Comparison of ENCODE assay signal across 8 cellular contexts in the genomic region with DNA sequence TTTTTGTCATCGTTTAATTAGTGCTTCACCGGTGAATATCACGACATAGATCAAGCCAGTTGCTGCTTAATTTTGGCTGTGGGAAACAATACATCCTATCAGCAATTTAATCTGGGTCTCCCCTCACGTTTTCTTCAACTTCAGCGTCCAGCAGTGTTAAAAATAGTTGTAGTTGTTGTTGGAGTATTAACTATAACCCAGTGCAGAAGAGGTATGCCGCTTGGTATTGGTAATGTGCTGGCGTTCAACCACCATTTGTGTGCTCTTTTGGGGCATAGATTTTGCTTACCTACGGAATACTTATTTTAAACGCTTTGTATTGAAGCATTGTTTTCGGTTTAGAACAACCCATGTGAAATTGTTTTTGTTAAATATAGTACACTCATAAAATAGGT. TPM values are rescaled to one million over a fixed set of nuclear protein-coding genes. Genes with fewer than 3 reads are reported as not detected.
A peak's percentile ranks its signal among the peaks of the same experiment; 100 is the strongest.
DNase-seq lines count a peak whose midpoint lies in the region; ATAC-seq, FAIRE-seq and TF ChIP-seq lines count a peak whose summit lies in the region.

No MANE protein-coding gene starts in this region.

- no peaks in the 10 kb centered on the region for H3K79me2 ChIP-seq in GM12878 (ENCODE audit: control insufficient read depth, insufficient read depth, low read length)

- H3K27ac ChIP-seq in GM12878 (ENCODE audit: control insufficient read depth, insufficient read depth), result no peak overlapping the region
- H3K27ac ChIP-seq in lower lobe of right lung, result peak overlapping the region; percentile 95
- peak overlapping the region; percentile 85 for H3K27ac ChIP-seq in upper lobe of right lung

- no peak overlapping the region for H2AFZ ChIP-seq in GM12878 (ENCODE audit: control insufficient read depth, low read depth, low read length)

- H3K27me3 ChIP-seq in GM12878 (replicated peaks in 1 of 2; ENCODE audit: control insufficient read depth in 2 of 2, insufficient read depth in 2 of 2, low read length in 1 of 2), result peaks cover 0 to 9% of the 10 kb centered on the region in 2 experiments; a peak in 1 of 4 replicates
- no peaks in the 10 kb centered on the region for H3K27me3 ChIP-seq in lower lobe of right lung (ENCODE audit: low read depth)
- no peaks in the 10 kb centered on the region for H3K27me3 ChIP-seq in upper lobe of right lung

- no peak for FAIRE-seq in GM12878 (lab: Jason Lieb, UNC)

- H3K9ac ChIP-seq in GM12878 (ENCODE audit: control insufficient read depth, insufficient read depth, low read length), result no peak overlapping the region

- H3K4me3 ChIP-seq in GM12878 (peak overlapping the region; percentile 70), lower lobe of right lung (peak overlapping the region; percentile 81), upper lobe of right lung (peak overlapping the region; percentile 70)

- H3K36me3 ChIP-seq in GM12878 (ENCODE audit: control insufficient read depth in 2 of 2, insufficient read depth in 2 of 2, low read length in 1 of 2), result no peaks in the 10 kb centered on the region
- no peaks in the 10 kb centered on the region for H3K36me3 ChIP-seq in lower lobe of right lung
- no peaks in the 10 kb centered on the region for H3K36me3 ChIP-seq in upper lobe of right lung

- no peak for TF ChIP-seq RAD21 in GM12878 (IDR thresholded peaks at IDR 0.05; ENCODE audit: insufficient read depth, low read depth, low read length)

- in situ Hi-C loops in GM12878 (cut with MboI), result no loop called here

- no peaks in the 10 kb centered on the region for H4K20me1 ChIP-seq in GM12878 (ENCODE audit: control insufficient read depth, insufficient read depth)

- no peak for TF ChIP-seq POLR2A in GM12878 (IDR thresholded peaks at IDR 0.05; ENCODE audit: low read depth, low read length)

- peak overlapping the region; percentile 49 for H3K4me2 ChIP-seq in GM12878 (ENCODE audit: control insufficient read depth, insufficient read depth)

- CTCF ChIA-PET in GM12878 (lab: Yijun Ruan, JAX), result interaction anchor here (0.7 kb wide), 1 partner anchor 804 kb away, joined by 4 read pairs; no protein-coding TSS in a partner anchor

- DNase-seq in AG20443 (ENCODE audit: low spot score) (peak; percentile 12), HT-29 (ENCODE audit: low spot score) (peak; percentile 45), GM12878 (ENCODE audit: low read depth, low spot score) (no peak), lower lobe of right lung (no peak), upper lobe of right lung (no peak), NCI-H146 (lab: John Stamatoyannopoulos, UW) (no peak)
- no peak for DNase-seq in activated CD4-positive, CD25-positive, alpha-beta regulatory T cell (lab: John Stamatoyannopoulos, UW)

- no peaks in the 10 kb centered on the region; the same call in 2 of the 3 replicates for H3K9me3 ChIP-seq in GM12878 (replicated peaks; ENCODE audit: control insufficient read depth, insufficient read depth, low read length)
- H3K9me3 ChIP-seq in lower lobe of right lung, result no peaks in the 10 kb centered on the region
- H3K9me3 ChIP-seq in upper lobe of right lung, result no peaks in the 10 kb centered on the region

- no peak for TF ChIP-seq CTCF in GM12878 (IDR thresholded peaks at IDR 0.05 in 2 of 3, conservative IDR thresholded peaks at IDR 0.05 in 1 of 3; ENCODE audit: control insufficient read depth in 2 of 3, extremely low read depth in 1 of 3, insufficient read depth in 1 of 3, low read depth in 3 of 3, low read length in 3 of 3)
- TF ChIP-seq CTCF in lower lobe of right lung (IDR thresholded peaks at IDR 0.05), result no peak
- TF ChIP-seq CTCF in upper lobe of right lung (IDR thresholded peaks at IDR 0.05), result no peak

- TF ChIP-seq EP300 in GM12878 (IDR thresholded peaks at IDR 0.05; ENCODE audit: borderline replicate concordance in 1 of 2, control insufficient read depth in 1 of 2, low read depth in 2 of 2, low read length in 2 of 2), result no peak

- RAD21 ChIA-PET in GM12878 (lab: Charles Lee; ENCODE audit: unreplicated experiment), result interaction anchor here (0.6 to 1.7 kb wide), 3 partner anchors 20 to 65 kb away, joined by 3 to 4 read pairs (median 3); no protein-coding TSS in a partner anchor

- peak; percentile 16 for ATAC-seq in GM12878
- ATAC-seq in lower lobe of right lung, result no peak
- ATAC-seq in upper lobe of right lung, result no peak
- ATAC-seq in HG03565 (IDR thresholded peaks at IDR 0.05; ENCODE audit: unreplicated experiment), result no peak

- SMC1A ChIA-PET in GM12878 (lab: Charles Lee; ENCODE audit: uncharacterized antibody, unreplicated experiment), result no interaction called here

- intact Hi-C loops in GM12878 (cut with micrococcal nuclease; ENCODE audit: unreplicated experiment) (no loop called here), lower lobe of right lung (cut with DNase I) (no loop called here), upper lobe of right lung (cut with DNase I) (no loop called here)

- POLR2A ChIA-PET in GM12878 (lab: Charles Lee), result no interaction called here

- 11% methylated on average over 10 of the region's 10 CpGs for WGBS in GM12878 (ENCODE audit: insufficient coverage, insufficient replicate concordance, low lambda C conversion rate, missing lambda C conversion rate)

- no peaks in the 10 kb centered on the region; the same call in 1 of the 2 replicates for H3K4me1 ChIP-seq in GM12878 (ENCODE audit: control insufficient read depth, insufficient read depth, low read length)
- peaks cover 33% of the 10 kb centered on the region for H3K4me1 ChIP-seq in lower lobe of right lung
- peaks cover 21% of the 10 kb centered on the region for H3K4me1 ChIP-seq in upper lobe of right lung

- BruUV-seq in GM12878 (replicated peaks; lab: Mats Ljungman, UMichigan), result TSS peak; percentile 67

TF ChIP-seq in GM12878, 131 proteins besides CTCF, POLR2A, EP300 and RAD21:
- TF ChIP-seq ZNF207 (IDR thresholded peaks at IDR 0.05; ENCODE audit: borderline replicate concordance) (no peak), DPF2 (IDR thresholded peaks at IDR 0.05) (0 out of 2 replicates have a peak, but pooled peaks have one; percentile 6), ZNF217 (IDR thresholded peaks at IDR 0.05) (peak; percentile 10; the same call in 1 of the 2 replicates), E4F1 (IDR thresholded peaks at IDR 0.05; ENCODE audit: borderline replicate concordance, partially characterized antibody) (no peak), SIN3A (IDR thresholded peaks at IDR 0.05; ENCODE audit: low read depth, low read length) (no peak), NR2F1 (conservative IDR thresholded peaks at IDR 0.05) (no peak), ZBED1 (IDR thresholded peaks at IDR 0.05; ENCODE audit: borderline replicate concordance) (peak; percentile 58; the same call in 1 of the 2 replicates)
TF ChIP-seq in GM12878: peak in this region for 3.

RNA-seq across cellular contexts. Expression of gene ACVR2A, which starts 0.8 kb away (rescaled TPM):
- total RNA-seq in HT-29 (2014; rRNA removed; shearing (Covaris generic)), result 2.8 and 3.0 TPM in 2 replicates
- 13.7 and 15.5 TPM in 2 replicates for total RNA-seq in GM12878 (2013; cell fraction: nucleolus; rRNA removed)
- total RNA-seq in GM12878 (2014; rRNA removed) (1.6 and 1.9 TPM in 2 replicates), GM12878 (2014; rRNA removed; fragmentation: Illumina TruSeq; extraction: Trizol) (2.0 and 2.6 TPM in 2 replicates), GM12878 (2021) (1.7 and 2.3 TPM in 2 replicates), lower lobe of right lung (18.2 TPM), upper lobe of right lung (19.0 TPM)
- polyA plus RNA-seq in GM12878 (2011; ENCODE audit: low read depth), result 0.73 TPM
- polyA plus RNA-seq in GM12878 (2011; rRNA removed) (1.2 and 1.5 TPM in 2 replicates), GM12878 (2014; fragmentation: Illumina TruSeq; extraction: Trizol) (1.5 TPM in 2 replicates), GM12878 (2014; fragmentation: Nextera tagmentation; extraction: Ambion mirVana) (1 to 10 TPM; 1.7 to 1.9 TPM), GM12878 (2014; rRNA removed) (0.82 and 0.83 TPM in 2 replicates), GM12878 (2016; fragmentation: Nextera tagmentation; extraction: Ambion mirVana) (1 to 10 TPM in 1 of 2 experiments, under 1 TPM in 1; 0.42 to 3.0 TPM)
- 0.40 and 0.46 TPM in 2 replicates for polyA plus RNA-seq in GM12878 (2011; cell fraction: cytosol; rRNA removed)
- 1.7 and 1.9 TPM in 2 replicates for polyA plus RNA-seq in GM12878 (2011; cell fraction: nucleus; rRNA removed)
- polyA plus RNA-seq in GM12878 (2012), result 0.66 and 1.1 TPM in 2 replicates
- polyA minus RNA-seq in GM12878 (2011; rRNA and poly(A)+ RNA removed), result 1.5 and 4.1 TPM in 2 replicates
- polyA minus RNA-seq in GM12878 (2011; cell fraction: cytosol; rRNA and poly(A)+ RNA removed), result 1.3 and 1.7 TPM in 2 replicates
- polyA minus RNA-seq in GM12878 (2011; cell fraction: nucleus; rRNA and poly(A)+ RNA removed), result 2.8 and 3.8 TPM in 2 replicates

Comparison
In these comparisons a context has a peak if more than half of its experiments do, and no peak if none do; other contexts are left out.
1. DNase-seq: peak in AG20443 (single experiment) and HT-29 (single experiment); none in GM12878 (single experiment), lower lobe of right lung (single experiment), upper lobe of right lung (single experiment), activated CD4-positive, CD25-positive, alpha-beta regulatory T cell (0 of 4) and NCI-H146 (single experiment).
2. Peak in every context shown above with its lines, with median percentiles within 50 percentile points of each other: H3K4me3 ChIP-seq.